Comparison of ENCODE assay signal across 13 cellular contexts in the genomic region with DNA sequence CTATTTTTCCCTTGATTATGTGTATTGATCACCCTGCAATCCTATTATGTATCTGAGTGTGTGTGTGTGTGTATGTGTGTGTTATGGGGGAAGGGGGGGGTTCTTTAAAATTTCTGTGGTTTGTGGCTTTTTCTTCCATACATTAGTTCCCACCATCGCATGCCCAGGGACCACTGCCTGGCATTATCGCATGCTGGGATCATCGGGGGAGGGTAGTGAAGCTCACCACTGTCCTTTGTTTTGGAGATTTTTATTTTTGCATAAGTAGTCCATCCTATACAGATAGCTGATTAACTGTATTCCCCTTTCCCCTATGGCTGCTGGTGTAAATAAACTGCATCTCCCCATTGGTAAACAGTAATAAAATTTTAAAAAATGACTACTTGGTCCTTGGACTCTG. TPM values are rescaled to one million over a fixed set of nuclear protein-coding genes. Genes with fewer than 3 reads are reported as not detected.
DNase-seq lines count a peak whose midpoint lies in the region; ATAC-seq, FAIRE-seq and TF ChIP-seq lines count a peak whose summit lies in the region.
"Had no signal": no experiment of that assay in that cellular context is flagged by ENCODE, and none has a peak within 500 bp of the region (broad histone marks: within the 10 kb centered on the region; RNA-seq: fewer than 3 reads in every experiment).

No MANE protein-coding gene starts in this region.

- no peak for DNase-seq in A549 (ENCODE audit: low read depth in 1 of 2, low spot score in 1 of 2)
- DNase-seq in HFF-Myc (ENCODE audit: extremely low read depth, low read depth) = no peak
- peak in 1 of 4 experiments; percentile 10 for DNase-seq in K562 (ENCODE audit: extremely low read depth in 1 of 4, low spot score in 3 of 4)
- no peak for DNase-seq in mesendoderm
- DNase-seq in thyroid gland = no peak
- no peak for DNase-seq in NAMALWA (ENCODE audit: low spot score)
- DNase-seq in sciatic nerve (ENCODE audit: low spot score) = no peak
- DNase-seq in NCI-H2029 (lab: John Stamatoyannopoulos, UW) = no peak
- DNase-seq: NCI-H2081, ovary, tibial artery had no signal

- H3K36me3 ChIP-seq in K562 (ENCODE audit: control insufficient read depth, insufficient read depth, low read length) (peaks cover 43% of the 10 kb centered on the region), mesendoderm (ENCODE audit: control insufficient read depth, insufficient read depth, low read length) (no peaks in the 10 kb centered on the region), thyroid gland (no peaks in the 10 kb centered on the region)
- H3K36me3 ChIP-seq: ovary had no signal

- TF ChIP-seq CTCF in A549 (IDR thresholded peaks at IDR 0.05) (no peak), HFF-Myc (IDR thresholded peaks at IDR 0.05; ENCODE audit: low read depth, low read length, missing control alignments) (no peak), K562 (IDR thresholded peaks at IDR 0.05 in 2 of 3, conservative IDR thresholded peaks at IDR 0.05 in 1 of 3; ENCODE audit: insufficient read depth in 2 of 3, low read depth in 1 of 3, low read length in 3 of 3) (no peak), thyroid gland (IDR thresholded peaks at IDR 0.05) (no peak)

- no peak overlapping the region for H2AK5ac ChIP-seq in mesendoderm (ENCODE audit: low read length)

- in situ Hi-C loops in K562 (cut with MboI) = loop anchor here (25.0 kb wide), 1 partner anchor 429 kb away; no protein-coding TSS in a partner anchor

- H3K79me2 ChIP-seq in K562 (ENCODE audit: control insufficient read depth, insufficient read depth, low read length) (peaks cover 51% of the 10 kb centered on the region), mesendoderm (ENCODE audit: control insufficient read depth, insufficient read depth, low read length) (peaks cover 37% of the 10 kb centered on the region)

- no peak overlapping the region for H3K9ac ChIP-seq in K562 (ENCODE audit: insufficient read depth in 1 of 2, low read depth in 2 of 2, low read length in 2 of 2)
- peak overlapping the region; percentile 26 for H3K9ac ChIP-seq in mesendoderm (ENCODE audit: low read length)

- CTCF ChIA-PET in A549 (lab: Yijun Ruan, JAX) = interaction anchor here (2.0 kb wide), 1 partner anchor 8 kb away, joined by 6 read pairs; no protein-coding TSS in a partner anchor
- CTCF ChIA-PET in K562 (lab: Yijun Ruan, JAX; ENCODE audit: low intra/inter-chr PET ratio) = no interaction called here

- H3K18ac ChIP-seq in mesendoderm (ENCODE audit: low read length) = no peak overlapping the region

- POLR2A ChIA-PET in A549 (lab: Yijun Ruan, JAX) = interaction anchor here (0.6 kb wide), 1 partner anchor 1542 kb away, joined by 3 read pairs; no protein-coding TSS in a partner anchor
- POLR2A ChIA-PET in K562 (lab: Yijun Ruan, JAX) = no interaction called here

- peaks cover 4% of the 10 kb centered on the region for H3K79me1 ChIP-seq in mesendoderm (ENCODE audit: low read length)

- H4K8ac ChIP-seq in mesendoderm (ENCODE audit: low read depth, low read length) = no peak overlapping the region

- H3K4me1 ChIP-seq in A549 = peaks cover 21% of the 10 kb centered on the region
- peaks cover 8 to 15% of the 10 kb centered on the region in 2 experiments; a peak in 4 of 5 replicates for H3K4me1 ChIP-seq in K562 (replicated peaks in 1 of 2; ENCODE audit: control insufficient read depth in 2 of 2, insufficient read depth in 2 of 2, low read length in 2 of 2)
- peaks cover 6% of the 10 kb centered on the region for H3K4me1 ChIP-seq in mesendoderm (ENCODE audit: control insufficient read depth, low read depth, low read length)
- peaks cover 19 to 33% of the 10 kb centered on the region in 2 donors for H3K4me1 ChIP-seq in thyroid gland

- TF ChIP-seq EP300 in A549 (IDR thresholded peaks at IDR 0.05) (no peak), K562 (IDR thresholded peaks at IDR 0.05; ENCODE audit: low read length) (no peak)

- peak overlapping the region; percentile 99 for H3K4me2 ChIP-seq in A549
- peak overlapping the region; percentile 93 for H3K4me2 ChIP-seq in K562 (ENCODE audit: insufficient read depth, low read length)
- H3K4me2 ChIP-seq in mesendoderm (ENCODE audit: low read length) = no peak overlapping the region

- WGBS in A549 (ENCODE audit: missing lambda C conversion rate) = 87% methylated on average over 3 of the region's 3 CpGs
- WGBS in K562 (ENCODE audit: insufficient coverage, low coverage, missing lambda C conversion rate) = 86% methylated on average over 3 of the region's 3 CpGs
- no CpG with 5 or more reads among the region's 3 CpGs for WGBS in mesendoderm (ENCODE audit: extremely low coverage, insufficient coverage, low lambda C conversion rate)
- WGBS in thyroid gland, 2 donors = 63 to 65% methylated on average over 3 of the region's 3 CpGs

- no peak overlapping the region for H2BK120ac ChIP-seq in mesendoderm (ENCODE audit: low read depth, low read length)

- H2BK15ac ChIP-seq in mesendoderm (replicated peaks; ENCODE audit: low read depth) = no peak overlapping the region

- peaks cover 18% of the 10 kb centered on the region for H4K20me1 ChIP-seq in K562 (replicated peaks; ENCODE audit: control insufficient read depth, insufficient read depth, low read length)

- FAIRE-seq in A549 (lab: Jason Lieb, UNC) (no peak), K562 (lab: Jason Lieb, UNC) (no peak)

- intact Hi-C loops in K562 (cut with micrococcal nuclease) (loop anchor here (5.0 kb wide), 1 partner anchor 249 kb away; no protein-coding TSS in a partner anchor), thyroid gland (cut with DNase I) (no loop called here), sciatic nerve (cut with DNase I) (no loop called here)

- H3K4ac ChIP-seq in mesendoderm (ENCODE audit: low read depth, low read length) = no peak overlapping the region

- TF ChIP-seq RAD21 in A549 (conservative IDR thresholded peaks at IDR 0.05 in 1 of 2, IDR thresholded peaks at IDR 0.05 in 1 of 2) = no peak
- no peak for TF ChIP-seq RAD21 in K562 (CRISPR knock-in tag; conservative IDR thresholded peaks at IDR 0.05 in 1 of 2, IDR thresholded peaks at IDR 0.05 in 1 of 2)

- H4K5ac ChIP-seq in mesendoderm (ENCODE audit: low read length) = no peak overlapping the region

- H3K27me3 ChIP-seq in K562 (ENCODE audit: control insufficient read depth in 2 of 2, insufficient read depth in 2 of 2, low read length in 2 of 2) = no peaks in the 10 kb centered on the region
- no peaks in the 10 kb centered on the region for H3K27me3 ChIP-seq in mesendoderm (ENCODE audit: insufficient read depth, low read length, poor library complexity)
- no peaks in the 10 kb centered on the region for H3K27me3 ChIP-seq in thyroid gland
- H3K27me3 ChIP-seq: ovary, tibial artery had no signal

- H2BK5ac ChIP-seq in mesendoderm (ENCODE audit: low read length) = no peak overlapping the region

- ATAC-seq in A549 (no peak), K562 (no peak), sciatic nerve (no peak)

- H3K9me3 ChIP-seq in A549 = no peaks in the 10 kb centered on the region
- no peaks in the 10 kb centered on the region for H3K9me3 ChIP-seq in K562 (replicated peaks; ENCODE audit: control insufficient read depth, insufficient read depth, low read depth, low read length)
- no peaks in the 10 kb centered on the region for H3K9me3 ChIP-seq in thyroid gland
- H3K9me3 ChIP-seq: ovary, tibial artery had no signal

- no peak overlapping the region for H2AFZ ChIP-seq in K562 (ENCODE audit: low read depth, low read length)

- H3K27ac ChIP-seq in A549 (no peak overlapping the region), K562 (ENCODE audit: extremely low read depth, low read depth, low read length) (no peak overlapping the region), mesendoderm (ENCODE audit: low read depth, low read length) (no peak overlapping the region), thyroid gland (no peak overlapping the region)
- H3K27ac ChIP-seq: ovary, RWPE1, tibial artery, VCaP had no signal

- no peak for TF ChIP-seq POLR2A in A549 (IDR thresholded peaks at IDR 0.05; ENCODE audit: low read length)
- no peak for TF ChIP-seq POLR2A in K562 (conservative IDR thresholded peaks at IDR 0.05)
- no peak for TF ChIP-seq POLR2A in thyroid gland (IDR thresholded peaks at IDR 0.05)

- BruUV-seq in K562 (replicated peaks; lab: Mats Ljungman, UMichigan) = no TSS peak

- H3K4me3 ChIP-seq in A549 (no peak overlapping the region), HFF-Myc (replicated peaks; ENCODE audit: low read depth, low read length) (peak overlapping the region; percentile 93), K562 (no peak overlapping the region), mesendoderm (ENCODE audit: low read length) (no peak overlapping the region), thyroid gland (replicated peaks in 1 of 3) (no peak overlapping the region)
- H3K4me3 ChIP-seq: ovary, tibial artery had no signal

- no peak overlapping the region for H3K56ac ChIP-seq in mesendoderm (ENCODE audit: low read length)

- no peak overlapping the region for H3K23ac ChIP-seq in mesendoderm (ENCODE audit: low read length)

- H3K9me1 ChIP-seq in K562 (ENCODE audit: control insufficient read depth, insufficient read depth, low read length) = no peaks in the 10 kb centered on the region

RNA-seq across cellular contexts. Expression of gene ATXN7L3B, which starts 3.4 kb away (rescaled TPM):
- polyA plus RNA-seq in A549 (2011; rRNA removed) (28.8 and 32.8 TPM in 2 replicates), A549 (2017; fragmentation: RNase III; extraction: RNeasy Plus Mini Kit Qiagen cat#74134 plus additional on column Dnase treatment) (16.7 to 18.2 TPM (median 18.1 TPM) in 3 replicates), K562 (2011; rRNA removed) (34.3 and 40.5 TPM in 2 replicates), K562 (2014; fragmentation: Illumina TruSeq; extraction: Trizol) (30.6 and 31.8 TPM in 2 replicates), K562 (2014; fragmentation: Nextera tagmentation; extraction: Ambion mirVana) (10 to 100 TPM; 10.3 to 12.1 TPM), K562 (2014; rRNA removed) (22.9 and 25.1 TPM in 2 replicates)
- 7.7 and 9.7 TPM in 2 replicates for polyA plus RNA-seq in A549 (2012; cell fraction: cytosol; rRNA removed)
- 5.2 and 8.9 TPM in 2 replicates for polyA plus RNA-seq in A549 (2012; cell fraction: nucleus; rRNA removed)
- 29.5 and 30.2 TPM in 2 replicates for polyA minus RNA-seq in A549 (2011; rRNA and poly(A)+ RNA removed)
- total RNA-seq in K562 (2011; cell fraction: chromatin; rRNA removed; ENCODE audit: low replicate concordance) = 19.7 and 20.5 TPM in 2 replicates
- total RNA-seq in K562 (2011; cell fraction: nucleolus; rRNA removed) = 19.6 and 20.2 TPM in 2 replicates
- total RNA-seq in K562 (2011; cell fraction: nucleoplasm; rRNA removed) = 27.8 and 30.8 TPM in 2 replicates
- total RNA-seq in K562 (2014; rRNA removed) (20.4 and 25.3 TPM in 2 replicates), K562 (2014; rRNA removed; fragmentation: Illumina TruSeq; extraction: Trizol) (32.1 and 34.7 TPM in 2 replicates), K562 (2015; rRNA removed; fragmentation: Illumina TruSeq; extraction: Trizol) (30.1 and 31.0 TPM in 2 replicates), K562 (2021) (33.0 and 35.6 TPM in 2 replicates), thyroid gland (10 to 100 TPM; 35.1 to 42.7 (median 38.1) TPM), sciatic nerve (22.7 TPM)
- polyA plus RNA-seq in K562 (2011; cell fraction: cytosol; rRNA removed) = 15.1 and 30.2 TPM in 2 replicates
- 15.7 and 21.1 TPM in 2 replicates for polyA plus RNA-seq in K562 (2011; cell fraction: nucleus; rRNA removed)
- 21.5 and 28.4 TPM in 2 replicates for polyA plus RNA-seq in K562 (2012)
- polyA minus RNA-seq in K562 (2011; rRNA and poly(A)+ RNA removed) = 50.8 and 51.2 TPM in 2 replicates
- polyA minus RNA-seq in K562 (2011; cell fraction: cytosol; rRNA and poly(A)+ RNA removed) = 18.2 and 24.0 TPM in 2 replicates
- polyA minus RNA-seq in K562 (2011; cell fraction: nucleus; rRNA and poly(A)+ RNA removed) = 14.1 and 31.0 TPM in 2 replicates
- polyA plus RNA-seq in mesendoderm (2013, experiment 1 of 2) = 26.6 TPM
- 25.8 TPM for polyA plus RNA-seq in mesendoderm (2013, experiment 2 of 2)
